11 cellular contexts compared by ENCODE assay signal in genomic region chr1:167438171-167439138, GRCh38.
A peak's percentile ranks its signal among the peaks of the same experiment; 100 is the strongest.
DNase-seq lines count a peak whose midpoint lies in the region; ATAC-seq and TF ChIP-seq lines count a peak whose summit lies in the region.
"Had no signal": no experiment of that assay in that cellular context is flagged by ENCODE, and none has a peak within 500 bp of the region (broad histone marks: within the 10 kb centered on the region; RNA-seq: fewer than 3 reads in every experiment).

No MANE protein-coding gene starts in this region.

- H3K9me3 Mint-ChIP-seq in activated CD8-positive, alpha-beta T cell treated with anti-CD3 and anti-CD28 coated beads for 36 hours = no peaks in the 10 kb centered on the region

- H3K4me3 ChIP-seq in right atrium auricular region (no peak overlapping the region), iPS-15b (ENCODE audit: low read depth, low read length) (peak overlapping the region; percentile 53), suprapubic skin (peak overlapping the region; percentile 52)

- no peaks in the 10 kb centered on the region for H3K27me3 Mint-ChIP-seq in activated CD8-positive, alpha-beta T cell treated with anti-CD3 and anti-CD28 coated beads for 36 hours

- peaks cover 84% of the 10 kb centered on the region for H3K36me3 Mint-ChIP-seq in activated CD8-positive, alpha-beta T cell treated with anti-CD3 and anti-CD28 coated beads for 36 hours (ENCODE audit: low read depth)

- peaks cover 0 to 13% of the 10 kb centered on the region in 2 donors for H3K4me1 ChIP-seq in right atrium auricular region
- no peaks in the 10 kb centered on the region for H3K4me1 ChIP-seq in iPS-15b (ENCODE audit: control insufficient read depth, insufficient read depth, low read length)
- peaks cover 17% of the 10 kb centered on the region for H3K4me1 ChIP-seq in suprapubic skin

- WGBS in suprapubic skin = 80% methylated on average over 17 of the region's 17 CpGs

- no peak for TF ChIP-seq EP300 in suprapubic skin (IDR thresholded peaks at IDR 0.05)

- H3K4me1 Mint-ChIP-seq in activated CD8-positive, alpha-beta T cell treated with anti-CD3 and anti-CD28 coated beads for 36 hours (ENCODE audit: low read depth) = peaks cover 80% of the 10 kb centered on the region

- H3K27me3 ChIP-seq in right atrium auricular region (no peaks in the 10 kb centered on the region), iPS-15b (ENCODE audit: control insufficient read depth, insufficient read depth, low read length) (peaks cover 37% of the 10 kb centered on the region), suprapubic skin (peaks cover 15% of the 10 kb centered on the region)

- no peak overlapping the region for H3K27ac ChIP-seq in right atrium auricular region
- no peak overlapping the region for H3K27ac ChIP-seq in suprapubic skin
- H3K27ac ChIP-seq: C4-2B, SJSA1 had no signal

- no peak for TF ChIP-seq POLR2A in suprapubic skin (IDR thresholded peaks at IDR 0.05)

- H3K9ac ChIP-seq in iPS-15b (ENCODE audit: low read depth, low read length) = no peak overlapping the region

- CTCF ChIA-PET in activated CD8-positive, alpha-beta T cell treated with anti-CD3 and anti-CD28 coated beads for 36 hours (lab: Charles Lee) = interaction anchor here (0.9 to 7.5 kb wide), 21 partner anchors 9 to 459 kb away, joined by 3 to 69 read pairs (median 3); partner anchors contain the start of gene CD247

- peak; percentile 21 for DNase-seq in right atrium auricular region (ENCODE audit: low spot score)
- no peak for DNase-seq in left ventricle myocardium superior
- peak; percentile 35 for DNase-seq in activated CD8-positive, alpha-beta T cell treated with anti-CD3 and anti-CD28 coated beads for 36 hours
- peak; percentile 28 to 49 for DNase-seq in suprapubic skin (ENCODE audit: low spot score in 2 of 2)
- DNase-seq in NCI-H1436 (lab: John Stamatoyannopoulos, UW) = no peak
- DNase-seq in glomerular visceral epithelial cell (ENCODE audit: extremely low spot score) = no peak
- DNase-seq in kidney glomerular epithelial cell (lab: John Stamatoyannopoulos, UW) = no peak
- DNase-seq: NCI-H2081 treated with DMSO at 0.1 percent for 48 hours had no signal

- H3K9me3 ChIP-seq in right atrium auricular region = no peaks in the 10 kb centered on the region
- no peaks in the 10 kb centered on the region for H3K9me3 ChIP-seq in iPS-15b (ENCODE audit: control insufficient read depth, insufficient read depth, low read length)
- no peaks in the 10 kb centered on the region for H3K9me3 ChIP-seq in suprapubic skin
- H3K9me3 ChIP-seq: SJSA1 had no signal

- TF ChIP-seq CTCF in right atrium auricular region (IDR thresholded peaks at IDR 0.05) (no peak), suprapubic skin (IDR thresholded peaks at IDR 0.05) (no peak)
- no peak for TF ChIP-seq CTCF in activated CD8-positive, alpha-beta T cell treated with anti-CD3 and anti-CD28 coated beads for 36 hours (IDR thresholded peaks at IDR 0.05)

- no peak for ATAC-seq in left ventricle myocardium superior
- ATAC-seq in activated CD8-positive, alpha-beta T cell treated with anti-CD3 and anti-CD28 coated beads for 36 hours = no peak

- POLR2A ChIA-PET in activated CD8-positive, alpha-beta T cell treated with anti-CD3 and anti-CD28 coated beads for 36 hours (lab: Charles Lee) = interaction anchor here (1.2 to 2.5 kb wide), 9 partner anchors 8 to 163 kb away, joined by 3 to 16 read pairs (median 6); no protein-coding TSS in a partner anchor

- H3K27ac Mint-ChIP-seq in activated CD8-positive, alpha-beta T cell treated with anti-CD3 and anti-CD28 coated beads for 36 hours = peak overlapping the region; percentile 80

- intact Hi-C loops in left ventricle myocardium superior (cut with micrococcal nuclease) = no loop called here
- intact Hi-C loops in activated CD8-positive, alpha-beta T cell treated with anti-CD3 and anti-CD28 coated beads for 36 hours (cut with micrococcal nuclease) = no loop called here

- H3K36me3 ChIP-seq in right atrium auricular region (no peaks in the 10 kb centered on the region), iPS-15b (ENCODE audit: control insufficient read depth, insufficient read depth, low read length) (peaks cover 3% of the 10 kb centered on the region), suprapubic skin (no peaks in the 10 kb centered on the region)
- H3K36me3 ChIP-seq: SJSA1 had no signal

- no peak overlapping the region for H3K4me3 Mint-ChIP-seq in activated CD8-positive, alpha-beta T cell treated with anti-CD3 and anti-CD28 coated beads for 36 hours

Comparison
In these comparisons a context has a peak if more than half of its experiments do, and no peak if none do; other contexts are left out.
1. DNase-seq: peak in right atrium auricular region (single experiment), activated CD8-positive, alpha-beta T cell treated with anti-CD3 and anti-CD28 coated beads for 36 hours (single experiment) and suprapubic skin (2 of 2); none in left ventricle myocardium superior (single experiment), NCI-H1436 (single experiment), glomerular visceral epithelial cell (single experiment) and kidney glomerular epithelial cell (single experiment).
2. H3K4me3 ChIP-seq: peak in iPS-15b (single experiment) and suprapubic skin (single experiment); none in right atrium auricular region (0 of 2).